In the genomic region with DNA sequence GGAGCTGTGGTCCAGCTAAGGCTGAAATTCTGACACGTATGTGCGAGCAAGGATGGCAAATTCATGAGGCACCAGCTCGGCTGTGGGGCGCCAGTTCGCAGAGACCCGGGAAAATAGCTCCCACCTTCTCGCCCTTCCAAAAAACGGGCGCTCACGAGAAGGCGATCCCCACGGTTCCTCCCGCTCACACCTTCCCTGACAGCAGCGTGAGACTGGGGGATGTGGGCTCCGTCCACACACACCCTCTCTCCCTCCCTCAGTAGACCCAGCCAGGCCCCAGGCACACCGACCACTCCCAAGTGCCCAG, we compare ENCODE assay signal across 1 cellular context.
TF ChIP-seq lines count a peak whose summit lies in the region.

No MANE protein-coding gene starts in this region.

TF ChIP-seq in H1, 55 proteins besides CTCF, POLR2A, EP300 and RAD21 (continued from another document):
- TF ChIP-seq ASH2L (IDR thresholded peaks at IDR 0.05; ENCODE audit: low read length) (no peak), KDM5A (IDR thresholded peaks at IDR 0.05; ENCODE audit: low read length) (no peak), PHF8 (conservative IDR thresholded peaks at IDR 0.05; ENCODE audit: low read depth, low read length) (no peak), JUND (IDR thresholded peaks at IDR 0.05; ENCODE audit: low read length) (no peak)
